ENCODE assay signal across 10 cellular contexts in the genomic region with DNA sequence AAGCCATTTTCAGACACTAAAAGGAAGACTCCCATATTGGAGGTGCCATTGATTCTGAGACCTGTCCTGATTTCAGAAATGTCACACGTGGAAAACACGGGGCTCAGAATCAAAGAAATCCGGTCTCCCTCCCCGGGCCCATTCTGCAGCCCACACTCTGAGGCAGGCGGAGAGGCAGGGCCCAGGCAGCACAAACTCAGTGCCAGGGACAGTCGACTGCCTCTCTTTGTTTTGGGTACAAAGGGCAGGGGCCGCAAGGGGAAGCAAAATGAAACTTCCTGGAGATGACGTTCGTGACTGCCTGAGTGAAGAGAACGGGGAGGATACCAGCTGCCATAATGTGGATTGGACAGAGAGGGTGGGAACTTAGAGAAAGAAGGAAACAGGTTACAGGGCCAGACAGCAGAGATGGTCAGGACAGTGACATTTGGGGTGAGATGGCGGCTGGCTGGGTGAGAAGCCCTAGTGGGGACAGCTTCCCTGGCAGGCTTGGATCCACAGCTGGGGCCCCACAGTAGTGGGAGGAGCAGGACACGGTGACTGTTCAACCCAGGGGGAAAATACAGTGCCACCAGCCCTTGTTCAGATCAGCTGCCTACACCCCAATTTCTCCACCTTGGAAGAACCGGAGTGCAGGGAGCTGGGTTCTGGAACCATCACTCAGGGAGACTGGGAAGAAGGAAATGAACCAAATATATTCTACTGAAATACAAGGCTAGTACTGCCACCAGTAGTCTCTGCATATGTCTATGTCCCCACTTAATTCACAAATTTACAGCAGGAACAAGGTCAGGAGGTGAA. TPM values are rescaled to one million over a fixed set of nuclear protein-coding genes. Genes with fewer than 3 reads are reported as not detected.
A peak's percentile ranks its signal among the peaks of the same experiment; 100 is the strongest.
DNase-seq lines count a peak whose midpoint lies in the region; ATAC-seq and TF ChIP-seq lines count a peak whose summit lies in the region.
"Had no signal": no experiment of that assay in that cellular context is flagged by ENCODE, and none has a peak within 500 bp of the region (broad histone marks: within the 10 kb centered on the region; RNA-seq: fewer than 3 reads in every experiment).

No MANE protein-coding gene starts in this region.

- H3K9me3 Mint-ChIP-seq in activated naive CD4-positive, alpha-beta T cell treated with anti-CD3 and anti-CD28 coated beads for 36 hours, result no peaks in the 10 kb centered on the region

- H3K9me3 ChIP-seq in T-helper 17 cell (ENCODE audit: control insufficient read depth, low read length, poor library complexity, severe bottlenecking) (no peaks in the 10 kb centered on the region), stomach (no peaks in the 10 kb centered on the region)

- no peak overlapping the region for H3K4me3 Mint-ChIP-seq in activated naive CD4-positive, alpha-beta T cell treated with anti-CD3 and anti-CD28 coated beads for 36 hours
- peak overlapping the region; percentile 41 for H3K4me3 Mint-ChIP-seq in T-helper 17 cell

- CTCF ChIA-PET in activated naive CD4-positive, alpha-beta T cell treated with anti-CD3 and anti-CD28 coated beads for 36 hours (lab: Charles Lee), result interaction anchor here (7.7 kb wide), 1 partner anchor 9 kb away, joined by 65 read pairs; no protein-coding TSS in a partner anchor

- H3K27me3 Mint-ChIP-seq in activated naive CD4-positive, alpha-beta T cell treated with anti-CD3 and anti-CD28 coated beads for 36 hours (ENCODE audit: low read depth), result no peaks in the 10 kb centered on the region
- H3K27me3 Mint-ChIP-seq in T-helper 17 cell, result no peaks in the 10 kb centered on the region

- peak overlapping the region; percentile 72 for H3K27ac Mint-ChIP-seq in activated naive CD4-positive, alpha-beta T cell treated with anti-CD3 and anti-CD28 coated beads for 36 hours
- peak overlapping the region; percentile 85 for H3K27ac Mint-ChIP-seq in T-helper 17 cell

- no peak for TF ChIP-seq CTCF in stomach (IDR thresholded peaks at IDR 0.05)

- intact Hi-C loops in activated naive CD4-positive, alpha-beta T cell treated with anti-CD3 and anti-CD28 coated beads for 36 hours (cut with micrococcal nuclease), result no loop called here
- intact Hi-C loops in stomach (cut with DNase I; ENCODE audit: low total_unique reads), result no loop called here

- 57 to 72% (median 62%) methylated on average over 13 of the region's 13 CpGs for WGBS in stomach, 5 donors

- TF ChIP-seq EP300 in stomach (IDR thresholded peaks at IDR 0.05), result no peak

- no peak overlapping the region for H3K4me3 ChIP-seq in stomach

- no peak for TF ChIP-seq POLR2A in stomach (IDR thresholded peaks at IDR 0.05)

- H3K36me3 ChIP-seq in stomach, result peaks cover 35 to 74% (median 58%) of the 10 kb centered on the region in 4 donors

- peaks cover 27 to 53% (median 33%) of the 10 kb centered on the region in 4 donors for H3K4me1 ChIP-seq in stomach

- peaks cover 15% of the 10 kb centered on the region for H3K36me3 Mint-ChIP-seq in activated naive CD4-positive, alpha-beta T cell treated with anti-CD3 and anti-CD28 coated beads for 36 hours (ENCODE audit: low read depth)
- H3K36me3 Mint-ChIP-seq in T-helper 17 cell (ENCODE audit: low read depth), result peaks cover 5% of the 10 kb centered on the region

- H3K4me1 Mint-ChIP-seq in activated naive CD4-positive, alpha-beta T cell treated with anti-CD3 and anti-CD28 coated beads for 36 hours (ENCODE audit: low read depth), result peaks cover 42% of the 10 kb centered on the region
- peaks cover 26% of the 10 kb centered on the region for H3K4me1 Mint-ChIP-seq in T-helper 17 cell

- H3K27me3 ChIP-seq in stomach, result no peaks in the 10 kb centered on the region

- peak overlapping the region in 4 of 5 donors; percentile 41 to 100 (median 74) for H3K27ac ChIP-seq in stomach

- DNase-seq in activated naive CD4-positive, alpha-beta T cell treated with anti-CD3 and anti-CD28 coated beads for 36 hours, result no peak
- no peak for DNase-seq in activated naive CD4-positive, alpha-beta T cell treated with anti-CD3 and anti-CD28 coated beads, Interleukin-2, amount 50 U/mL, for 16 hours
- DNase-seq in T-helper 17 cell (no peak), left lobe of liver (ENCODE audit: low spot score) (peak; percentile 87), stomach (no peak), SHP77 treated with DMSO at 0.1 percent for 48 hours (lab: John Stamatoyannopoulos, UW) (no peak), NCI-H1092 (lab: John Stamatoyannopoulos, UW) (no peak), NCI-H69 (lab: John Stamatoyannopoulos, UW) (no peak)
- DNase-seq: AML-193; stimulated activated naive CD4-positive, alpha-beta T cell treated with Interleukin-2 at 50 U/mL for 16 hours had no signal

- ATAC-seq in T-helper 17 cell (peak; percentile 23), left lobe of liver (peak; percentile 86)

RNA-seq across cellular contexts. Expression of gene GAPDH, which starts 8.1 kb away (rescaled TPM):
- total RNA-seq in activated naive CD4-positive, alpha-beta T cell treated with anti-CD3 and anti-CD28 coated beads for 36 hours, result 1,000 to 10,000 TPM; 6,537 to 6,787 TPM
- total RNA-seq in T-helper 17 cell (100 to 1,000 TPM; 640 to 695 TPM), left lobe of liver (1,145 TPM), stomach (1,000 to 10,000 TPM in 4 of 5 donors, 100 to 1,000 TPM in 1; 579 to 1,258 (median 1,242) TPM)
- 1,000 to 10,000 TPM; 1,352 to 2,765 (median 1,815) TPM for polyA plus RNA-seq in stomach

RNA-seq across cellular contexts. Expression of gene IFFO1, which starts 13.4 kb away (rescaled TPM):
- 1 to 10 TPM; 8.0 to 9.0 TPM for total RNA-seq in activated naive CD4-positive, alpha-beta T cell treated with anti-CD3 and anti-CD28 coated beads for 36 hours
- total RNA-seq in T-helper 17 cell (10 to 100 TPM; 29.3 to 37.3 TPM), left lobe of liver (8.8 TPM), stomach (10 to 100 TPM in 1 of 5 donors, 1 to 10 TPM in 4; 1.4 to 14.0 (median 3.2) TPM)
- polyA plus RNA-seq in stomach, result 1 to 10 TPM; 2.7 to 9.1 (median 3.4) TPM

RNA-seq across cellular contexts. Expression of gene NOP2, which starts 25.7 kb away (rescaled TPM):
- total RNA-seq in activated naive CD4-positive, alpha-beta T cell treated with anti-CD3 and anti-CD28 coated beads for 36 hours, result 10 to 100 TPM; 61.3 to 62.9 TPM
- total RNA-seq in T-helper 17 cell (100 to 1,000 TPM in 1 of 2 donors, 10 to 100 TPM in 1; 90.0 to 122 TPM), left lobe of liver (14.9 TPM), stomach (100 to 1,000 TPM in 1 of 5 donors, 10 to 100 TPM in 4; 16.3 to 231 (median 30.0) TPM)
- polyA plus RNA-seq in stomach, result 10 to 100 TPM; 19.5 to 27.4 (median 19.7) TPM

RNA-seq across cellular contexts. Expression of gene NCAPD2, which starts 48.5 kb away (rescaled TPM):
- total RNA-seq in activated naive CD4-positive, alpha-beta T cell treated with anti-CD3 and anti-CD28 coated beads for 36 hours, result 100 to 1,000 TPM; 252 to 261 TPM
- 10 to 100 TPM; 16.9 to 24.3 TPM for total RNA-seq in T-helper 17 cell
- total RNA-seq in left lobe of liver, result 9.0 TPM
- total RNA-seq in stomach, result 100 to 1,000 TPM in 1 of 5 donors, 10 to 100 TPM in 4; 15.4 to 105 (median 17.9) TPM
- 10 to 100 TPM in 1 of 3 donors, 1 to 10 TPM in 2; 8.3 to 18.3 (median 9.7) TPM for polyA plus RNA-seq in stomach

RNA-seq across cellular contexts. Expression of gene MRPL51, which starts 49.3 kb away (rescaled TPM):
- 100 to 1,000 TPM; 273 to 278 TPM for total RNA-seq in activated naive CD4-positive, alpha-beta T cell treated with anti-CD3 and anti-CD28 coated beads for 36 hours
- total RNA-seq in T-helper 17 cell (10 to 100 TPM; 36.6 to 42.2 TPM), left lobe of liver (84.1 TPM), stomach (100 to 1,000 TPM in 1 of 5 donors, 10 to 100 TPM in 4; 26.8 to 146 (median 50.7) TPM)
- 100 to 1,000 TPM; 108 to 143 (median 128) TPM for polyA plus RNA-seq in stomach
